Comparison of ENCODE assay signal across 21 cellular contexts in genomic region chr10:12530017-12530416, GRCh38.
"Had no signal": no experiment of that assay in that cellular context is flagged by ENCODE, and none has a peak within 500 bp of the region (broad histone marks: within the 10 kb centered on the region; RNA-seq: fewer than 3 reads in every experiment).

No MANE protein-coding gene starts in this region.

- ATAC-seq: effector memory CD8-positive, alpha-beta T cell; foreskin keratinocyte; mucosa of descending colon; natural killer cell; pancreas; sciatic nerve had no signal

- H3K9me3 ChIP-seq: esophagus squamous epithelium, mucosa of descending colon, pancreas, suprapubic skin, tibial artery, vagina had no signal

- H3K4me3 Mint-ChIP-seq: dendritic cell treated with granulocyte-macrophage colony-stimulating factor and Interleukin-4, amounts not matched to agents 40 ng/mL and 50 ng/mL, for 4 days; effector memory CD8-positive, alpha-beta T cell; natural killer cell; neural crest cell had no signal

- H3K27me3 ChIP-seq: esophagus squamous epithelium, hepatocyte, pancreas, suprapubic skin, tibial artery, upper lobe of left lung, vagina had no signal

- H3K36me3 Mint-ChIP-seq: natural killer cell had no signal

- H3K9me3 Mint-ChIP-seq: natural killer cell had no signal

- H3K36me3 ChIP-seq: esophagus squamous epithelium, pancreas, suprapubic skin, tibial artery, upper lobe of left lung, vagina had no signal

- H3K27ac Mint-ChIP-seq: dendritic cell treated with granulocyte-macrophage colony-stimulating factor and Interleukin-4, amounts not matched to agents 40 ng/mL and 50 ng/mL, for 4 days; effector memory CD8-positive, alpha-beta T cell; natural killer cell; progenitor cell of endocrine pancreas had no signal

- H3K27ac ChIP-seq: foreskin keratinocyte, hepatocyte, pancreas, skin epidermis, suprapubic skin, tibial artery, upper lobe of left lung, vagina had no signal

- H3K4me1 Mint-ChIP-seq: neural crest cell had no signal

- H3K27me3 Mint-ChIP-seq: dendritic cell treated with granulocyte-macrophage colony-stimulating factor and Interleukin-4, amounts not matched to agents 40 ng/mL and 50 ng/mL, for 4 days; effector memory CD8-positive, alpha-beta T cell; progenitor cell of endocrine pancreas had no signal

- H3K4me3 ChIP-seq: esophagus squamous epithelium, hepatocyte, mucosa of descending colon, pancreas, skin epidermis, suprapubic skin, tibial artery, upper lobe of left lung, vagina had no signal

- DNase-seq: cerebellar nuclear complex; effector memory CD8-positive, alpha-beta T cell; esophagus squamous epithelium; foreskin keratinocyte; mammary epithelial cell; mucosa of descending colon; natural killer cell; nucleus accumbens; pancreas; stimulated activated CD4-positive, alpha-beta T cell treated with anti-CD3 and anti-CD28 coated beads, Interleukin-2, amount 100 ng/mL, for 24 hours; stimulated activated naive CD4-positive, alpha-beta T cell; tibial artery had no signal

- H3K4me1 ChIP-seq: foreskin keratinocyte, pancreas had no signal
